20 cellular contexts compared by ENCODE assay signal in genomic region chr15:47289667-47290066, GRCh38.
"Had no signal": no experiment of that assay in that cellular context is flagged by ENCODE, and none has a peak within 500 bp of the region (broad histone marks: within the 10 kb centered on the region; RNA-seq: fewer than 3 reads in every experiment).

No MANE protein-coding gene starts in this region.

- H3K27ac Mint-ChIP-seq: activated CD4-positive, alpha-beta memory T cell treated with anti-CD3 and anti-CD28 coated beads, Interleukin-2, amount 10 ng/mL, durations not matched to agents 7 days and 5 days; activated CD8-positive, alpha-beta memory T cell treated with anti-CD3 and anti-CD28 coated beads, Interleukin-2, amount 10 ng/mL, durations not matched to agents 7 days and 5 days; activated naive CD8-positive, alpha-beta T cell treated with anti-CD3 and anti-CD28 coated beads, Interleukin-2, amount 10 ng/mL, durations not matched to agents 7 days and 5 days; effector memory CD8-positive, alpha-beta T cell; naive B cell; T-helper 2 cell treated with Interferon-gamma antibody and Interleukin-4, amounts not matched to agents 5 μg/mL and 100 μg/mL, for 36 hours had no signal

- H3K4me1 ChIP-seq: prostate gland, uterus had no signal

- H3K4me3 ChIP-seq: hepatocyte, mucosa of descending colon, prostate gland, tibial nerve, uterus had no signal

- DNase-seq: activated CD4-positive, alpha-beta memory T cell treated with anti-CD3 and anti-CD28 coated beads, Interleukin-2, amount 10 ng/mL, durations not matched to agents 7 days and 5 days; activated CD4-positive, alpha-beta T cell treated with anti-CD3 and anti-CD28 coated beads for 4 hours; activated CD8-positive, alpha-beta memory T cell treated with anti-CD3 and anti-CD28 coated beads, Interleukin-2, amount 10 ng/mL, durations not matched to agents 7 days and 5 days; activated naive CD4-positive, alpha-beta T cell treated with Interleukin-2 at 50 U/mL for 16 hours; activated naive CD8-positive, alpha-beta T cell treated with anti-CD3 and anti-CD28 coated beads, Interleukin-2, amount 10 ng/mL, durations not matched to agents 7 days and 5 days; amygdala; dermis blood vessel endothelial cell; effector memory CD8-positive, alpha-beta T cell; mucosa of descending colon; naive B cell; right cardiac atrium; stimulated activated CD4-positive, alpha-beta T cell treated with anti-CD3 and anti-CD28 coated beads, Interleukin-2, amount 100 ng/mL, for 24 hours; stimulated activated naive CD8-positive, alpha-beta T cell treated with anti-CD3 and anti-CD28 coated beads, Interleukin-15, Interleukin-2, amounts not matched to agents 100 U/mL and 50 U/mL, for 24 hours; substantia nigra; uterus had no signal

- H3K36me3 ChIP-seq: prostate gland, tibial nerve, uterus had no signal

- H3K4me2 ChIP-seq: hepatocyte had no signal

- H2AFZ ChIP-seq: hepatocyte had no signal

- H3K27ac ChIP-seq: hepatocyte, prostate gland, tibial nerve, uterus had no signal

- H3K27me3 Mint-ChIP-seq: activated CD4-positive, alpha-beta memory T cell treated with anti-CD3 and anti-CD28 coated beads, Interleukin-2, amount 10 ng/mL, durations not matched to agents 7 days and 5 days; activated CD8-positive, alpha-beta memory T cell treated with anti-CD3 and anti-CD28 coated beads, Interleukin-2, amount 10 ng/mL, durations not matched to agents 7 days and 5 days; activated naive CD8-positive, alpha-beta T cell treated with anti-CD3 and anti-CD28 coated beads, Interleukin-2, amount 10 ng/mL, durations not matched to agents 7 days and 5 days; effector memory CD8-positive, alpha-beta T cell; naive B cell had no signal

- ATAC-seq: activated CD8-positive, alpha-beta memory T cell treated with anti-CD3 and anti-CD28 coated beads, Interleukin-2, amount 10 ng/mL, durations not matched to agents 7 days and 5 days; effector memory CD8-positive, alpha-beta T cell; left lobe of liver; mucosa of descending colon; right cardiac atrium; stimulated activated naive CD8-positive, alpha-beta T cell treated with anti-CD3 and anti-CD28 coated beads, Interleukin-15, Interleukin-2, amounts not matched to agents 100 U/mL and 50 U/mL, for 24 hours had no signal

- H3K36me3 Mint-ChIP-seq: activated CD8-positive, alpha-beta memory T cell treated with anti-CD3 and anti-CD28 coated beads, Interleukin-2, amount 10 ng/mL, durations not matched to agents 7 days and 5 days; activated naive CD8-positive, alpha-beta T cell treated with anti-CD3 and anti-CD28 coated beads, Interleukin-2, amount 10 ng/mL, durations not matched to agents 7 days and 5 days; naive B cell had no signal

- H3K4me3 Mint-ChIP-seq: activated CD4-positive, alpha-beta memory T cell treated with anti-CD3 and anti-CD28 coated beads, Interleukin-2, amount 10 ng/mL, durations not matched to agents 7 days and 5 days; activated CD8-positive, alpha-beta memory T cell treated with anti-CD3 and anti-CD28 coated beads, Interleukin-2, amount 10 ng/mL, durations not matched to agents 7 days and 5 days; activated naive CD8-positive, alpha-beta T cell treated with anti-CD3 and anti-CD28 coated beads, Interleukin-2, amount 10 ng/mL, durations not matched to agents 7 days and 5 days; effector memory CD8-positive, alpha-beta T cell; naive B cell; T-helper 2 cell treated with Interferon-gamma antibody and Interleukin-4, amounts not matched to agents 5 μg/mL and 100 μg/mL, for 36 hours had no signal

- H3K79me2 ChIP-seq: hepatocyte had no signal

- H3K9me3 Mint-ChIP-seq: activated naive CD8-positive, alpha-beta T cell treated with anti-CD3 and anti-CD28 coated beads, Interleukin-2, amount 10 ng/mL, durations not matched to agents 7 days and 5 days had no signal

- H3K4me1 Mint-ChIP-seq: activated CD4-positive, alpha-beta memory T cell treated with anti-CD3 and anti-CD28 coated beads, Interleukin-2, amount 10 ng/mL, durations not matched to agents 7 days and 5 days; activated CD8-positive, alpha-beta memory T cell treated with anti-CD3 and anti-CD28 coated beads, Interleukin-2, amount 10 ng/mL, durations not matched to agents 7 days and 5 days; activated naive CD8-positive, alpha-beta T cell treated with anti-CD3 and anti-CD28 coated beads, Interleukin-2, amount 10 ng/mL, durations not matched to agents 7 days and 5 days; naive B cell had no signal

- H3K27me3 ChIP-seq: hepatocyte, tibial nerve, uterus had no signal
